In genomic region chr6:2966347-2966746, GRCh38 we compare ENCODE assay signal across 1 cellular context.
TF ChIP-seq lines count a peak whose summit lies in the region.

No MANE protein-coding gene starts in this region.

TF ChIP-seq in K562, 482 proteins besides CTCF, POLR2A, EP300 and RAD21 (continued from another document and continues in another):
- no peak for TF ChIP-seq ARID3B (CRISPR knock-in tag; IDR thresholded peaks at IDR 0.05; ENCODE audit: borderline replicate concordance)
- TF ChIP-seq CC2D1A (IDR thresholded peaks at IDR 0.05) = no peak
- no peak for TF ChIP-seq PHB (CRISPR knock-in tag; IDR thresholded peaks at IDR 0.05)
- no peak for TF ChIP-seq XRCC4 (IDR thresholded peaks at IDR 0.05; ENCODE audit: extremely low read depth, insufficient read depth, insufficient read length)
- TF ChIP-seq, protein P1, sequence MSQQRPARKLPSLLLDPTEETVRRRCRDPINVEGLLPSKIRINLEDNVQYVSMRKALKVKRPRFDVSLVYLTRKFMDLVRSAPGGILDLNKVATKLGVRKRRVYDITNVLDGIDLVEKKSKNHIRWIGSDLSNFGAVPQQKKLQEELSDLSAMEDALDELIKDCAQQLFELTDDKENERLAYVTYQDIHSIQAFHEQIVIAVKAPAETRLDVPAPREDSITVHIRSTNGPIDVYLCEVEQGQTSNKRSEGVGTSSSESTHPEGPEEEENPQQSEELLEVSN (IDR thresholded peaks at IDR 0.05; ENCODE audit: borderline replicate concordance in 1 of 2, extremely low read depth in 1 of 2, insufficient read depth in 1 of 2, insufficient read length in 1 of 2, low read depth in 1 of 2, low read length in 1 of 2, poor library complexity in 1 of 2, severe bottlenecking in 1 of 2) = peak; percentile 47 to 73
- TF ChIP-seq, protein P2, sequence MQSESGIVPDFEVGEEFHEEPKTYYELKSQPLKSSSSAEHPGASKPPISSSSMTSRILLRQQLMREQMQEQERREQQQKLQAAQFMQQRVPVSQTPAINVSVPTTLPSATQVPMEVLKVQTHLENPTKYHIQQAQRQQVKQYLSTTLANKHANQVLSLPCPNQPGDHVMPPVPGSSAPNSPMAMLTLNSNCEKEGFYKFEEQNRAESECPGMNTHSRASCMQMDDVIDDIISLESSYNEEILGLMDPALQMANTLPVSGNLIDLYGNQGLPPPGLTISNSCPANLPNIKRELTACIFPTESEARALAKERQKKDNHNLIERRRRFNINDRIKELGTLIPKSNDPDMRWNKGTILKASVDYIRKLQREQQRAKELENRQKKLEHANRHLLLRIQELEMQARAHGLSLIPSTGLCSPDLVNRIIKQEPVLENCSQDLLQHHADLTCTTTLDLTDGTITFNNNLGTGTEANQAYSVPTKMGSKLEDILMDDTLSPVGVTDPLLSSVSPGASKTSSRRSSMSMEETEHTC (IDR thresholded peaks at IDR 0.05) = no peak
- TF ChIP-seq IRF9 (tag; IDR thresholded peaks at IDR 0.05) = no peak
- no peak; the same call in 1 of the 2 replicates for TF ChIP-seq SOX6 (IDR thresholded peaks at IDR 0.05)
- no peak for TF ChIP-seq ESRRB (CRISPR knock-in tag; IDR thresholded peaks at IDR 0.05; ENCODE audit: borderline replicate concordance)
- TF ChIP-seq NELFE (IDR thresholded peaks at IDR 0.05; ENCODE audit: insufficient read depth, insufficient read length) = no peak
- TF ChIP-seq JUND (IDR thresholded peaks at IDR 0.05; ENCODE audit: borderline replicate concordance, low read depth, low read length) = no peak
- TF ChIP-seq JUND (tag; IDR thresholded peaks at IDR 0.05; ENCODE audit: borderline replicate concordance, low read depth, low read length) = no peak; the same call in 2 of the 3 replicates
- no peak for TF ChIP-seq ZNF395 (CRISPR knock-in tag; IDR thresholded peaks at IDR 0.05)
- TF ChIP-seq, protein P3, sequence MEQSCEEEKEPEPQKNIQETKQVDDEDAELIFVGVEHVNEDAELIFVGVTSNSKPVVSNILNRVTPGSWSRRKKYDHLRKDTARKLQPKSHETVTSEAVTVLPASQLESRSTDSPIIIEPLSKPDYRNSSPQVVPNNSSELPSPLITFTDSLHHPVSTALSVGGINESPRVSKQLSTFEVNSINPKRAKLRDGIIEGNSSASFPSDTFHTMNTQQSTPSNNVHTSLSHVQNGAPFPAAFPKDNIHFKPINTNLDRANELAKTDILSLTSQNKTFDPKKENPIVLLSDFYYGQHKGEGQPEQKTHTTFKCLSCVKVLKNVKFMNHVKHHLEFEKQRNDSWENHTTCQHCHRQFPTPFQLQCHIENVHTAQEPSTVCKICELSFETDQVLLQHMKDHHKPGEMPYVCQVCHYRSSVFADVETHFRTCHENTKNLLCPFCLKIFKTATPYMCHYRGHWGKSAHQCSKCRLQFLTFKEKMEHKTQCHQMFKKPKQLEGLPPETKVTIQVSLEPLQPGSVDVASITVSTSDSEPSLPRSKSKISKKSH (CRISPR knock-in tag; IDR thresholded peaks at IDR 0.05) = no peak
- TF ChIP-seq NCOA1 (IDR thresholded peaks at IDR 0.05; ENCODE audit: low read depth) = no peak
- TF ChIP-seq TAF9B (IDR thresholded peaks at IDR 0.05; ENCODE audit: partially characterized antibody) = no peak
- TF ChIP-seq, protein P4, sequence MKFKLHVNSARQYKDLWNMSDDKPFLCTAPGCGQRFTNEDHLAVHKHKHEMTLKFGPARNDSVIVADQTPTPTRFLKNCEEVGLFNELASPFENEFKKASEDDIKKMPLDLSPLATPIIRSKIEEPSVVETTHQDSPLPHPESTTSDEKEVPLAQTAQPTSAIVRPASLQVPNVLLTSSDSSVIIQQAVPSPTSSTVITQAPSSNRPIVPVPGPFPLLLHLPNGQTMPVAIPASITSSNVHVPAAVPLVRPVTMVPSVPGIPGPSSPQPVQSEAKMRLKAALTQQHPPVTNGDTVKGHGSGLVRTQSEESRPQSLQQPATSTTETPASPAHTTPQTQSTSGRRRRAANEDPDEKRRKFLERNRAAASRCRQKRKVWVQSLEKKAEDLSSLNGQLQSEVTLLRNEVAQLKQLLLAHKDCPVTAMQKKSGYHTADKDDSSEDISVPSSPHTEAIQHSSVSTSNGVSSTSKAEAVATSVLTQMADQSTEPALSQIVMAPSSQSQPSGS (CRISPR knock-in tag; IDR thresholded peaks at IDR 0.05) = no peak
- TF ChIP-seq, protein P5, sequence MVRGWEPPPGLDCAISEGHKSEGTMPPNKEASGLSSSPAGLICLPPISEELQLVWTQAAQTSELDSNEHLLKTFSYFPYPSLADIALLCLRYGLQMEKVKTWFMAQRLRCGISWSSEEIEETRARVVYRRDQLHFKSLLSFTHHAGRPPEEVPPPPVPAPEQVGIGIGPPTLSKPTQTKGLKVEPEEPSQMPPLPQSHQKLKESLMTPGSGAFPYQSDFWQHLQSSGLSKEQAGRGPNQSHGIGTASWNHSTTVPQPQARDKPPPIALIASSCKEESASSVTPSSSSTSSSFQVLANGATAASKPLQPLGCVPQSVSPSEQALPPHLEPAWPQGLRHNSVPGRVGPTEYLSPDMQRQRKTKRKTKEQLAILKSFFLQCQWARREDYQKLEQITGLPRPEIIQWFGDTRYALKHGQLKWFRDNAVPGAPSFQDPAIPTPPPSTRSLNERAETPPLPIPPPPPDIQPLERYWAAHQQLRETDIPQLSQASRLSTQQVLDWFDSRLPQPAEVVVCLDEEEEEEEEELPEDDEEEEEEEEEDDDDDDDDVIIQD (CRISPR knock-in tag; IDR thresholded peaks at IDR 0.05) = no peak
- TF ChIP-seq MXI1 (IDR thresholded peaks at IDR 0.05; ENCODE audit: low read depth, low read length) = no peak; the same call in 1 of the 2 replicates
- TF ChIP-seq ZNF561 (CRISPR knock-in tag; conservative IDR thresholded peaks at IDR 0.05) = no peak
- no peak for TF ChIP-seq MAFK (IDR thresholded peaks at IDR 0.05; ENCODE audit: low read length)
- TF ChIP-seq CBFA2T3 (IDR thresholded peaks at IDR 0.05) = 0 out of 2 replicates have a peak, but pooled peaks have one; percentile 38
- TF ChIP-seq SUPT5H (IDR thresholded peaks at IDR 0.05) = no peak
- no peak for TF ChIP-seq FOSL1 (tag; conservative IDR thresholded peaks at IDR 0.05)
- 0 out of 2 replicates have a peak, but pooled peaks have one; percentile 28 for TF ChIP-seq ARID1B (IDR thresholded peaks at IDR 0.05)
- no peak for TF ChIP-seq MCM2 (IDR thresholded peaks at IDR 0.05; ENCODE audit: low read depth)
- TF ChIP-seq KDM1A (IDR thresholded peaks at IDR 0.05) = no peak
- no peak for TF ChIP-seq PTTG1 (tag; IDR thresholded peaks at IDR 0.05; ENCODE audit: low read depth)
- TF ChIP-seq ZNF583 (CRISPR knock-in tag; IDR thresholded peaks at IDR 0.05) = no peak
- TF ChIP-seq PPARD (CRISPR knock-in tag; IDR thresholded peaks at IDR 0.05) = no peak
- TF ChIP-seq ZBTB7A (IDR thresholded peaks at IDR 0.05; ENCODE audit: borderline replicate concordance, control insufficient read depth, low read depth, low read length) = no peak
- TF ChIP-seq, protein P6, sequence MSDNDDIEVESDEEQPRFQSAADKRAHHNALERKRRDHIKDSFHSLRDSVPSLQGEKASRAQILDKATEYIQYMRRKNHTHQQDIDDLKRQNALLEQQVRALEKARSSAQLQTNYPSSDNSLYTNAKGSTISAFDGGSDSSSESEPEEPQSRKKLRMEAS (CRISPR knock-in tag; IDR thresholded peaks at IDR 0.05) = peak; percentile 84
- TF ChIP-seq HEY1 (CRISPR knock-in tag; IDR thresholded peaks at IDR 0.05; ENCODE audit: borderline replicate concordance) = no peak
- TF ChIP-seq POLR2G (IDR thresholded peaks at IDR 0.05; ENCODE audit: low read depth, low read length) = no peak
- 0 out of 2 replicates have a peak, but pooled peaks have one; percentile 26 for TF ChIP-seq ZNF766 (CRISPR knock-in tag; conservative IDR thresholded peaks at IDR 0.05)
- no peak for TF ChIP-seq WHSC1 (IDR thresholded peaks at IDR 0.05; ENCODE audit: low read length)
- TF ChIP-seq TFAM (CRISPR knock-in tag; conservative IDR thresholded peaks at IDR 0.05) = no peak
- TF ChIP-seq NRF1 (conservative IDR thresholded peaks at IDR 0.05 in 1 of 2, IDR thresholded peaks at IDR 0.05 in 1 of 2) = 0 out of 4 replicates have a peak, but pooled peaks of 1 of the 2 experiments have one; percentile 21
- TF ChIP-seq NR2F6 (CRISPR knock-in tag; IDR thresholded peaks at IDR 0.05) = no peak
- TF ChIP-seq, protein P7, sequence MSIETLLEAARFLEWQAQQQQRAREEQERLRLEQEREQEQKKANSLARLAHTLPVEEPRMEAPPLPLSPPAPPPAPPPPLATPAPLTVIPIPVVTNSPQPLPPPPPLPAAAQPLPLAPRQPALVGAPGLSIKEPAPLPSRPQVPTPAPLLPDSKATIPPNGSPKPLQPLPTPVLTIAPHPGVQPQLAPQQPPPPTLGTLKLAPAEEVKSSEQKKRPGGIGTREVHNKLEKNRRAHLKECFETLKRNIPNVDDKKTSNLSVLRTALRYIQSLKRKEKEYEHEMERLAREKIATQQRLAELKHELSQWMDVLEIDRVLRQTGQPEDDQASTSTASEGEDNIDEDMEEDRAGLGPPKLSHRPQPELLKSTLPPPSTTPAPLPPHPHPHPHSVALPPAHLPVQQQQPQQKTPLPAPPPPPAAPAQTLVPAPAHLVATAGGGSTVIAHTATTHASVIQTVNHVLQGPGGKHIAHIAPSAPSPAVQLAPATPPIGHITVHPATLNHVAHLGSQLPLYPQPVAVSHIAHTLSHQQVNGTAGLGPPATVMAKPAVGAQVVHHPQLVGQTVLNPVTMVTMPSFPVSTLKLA (conservative IDR thresholded peaks at IDR 0.05) = peak; percentile 44 to 63; a peak in 2 of 4 replicates
- TF ChIP-seq DPF2 (IDR thresholded peaks at IDR 0.05) = peak; percentile 56
